Comparison of ENCODE assay signal across 1 cellular context in genomic region chr9:112332977-112333638, GRCh38.
TF ChIP-seq lines count a peak whose summit lies in the region.

Gene PTBP3, minus strand, starts transcription at chr9:112333619. Its CDS starts 35,754 bp downstream, at chr9:112297865.

TF ChIP-seq in HepG2, 621 proteins besides CTCF, POLR2A, EP300 and RAD21 (continued from another document and continues in another):
- no peak for TF ChIP-seq IKZF5 (CRISPR knock-in tag; IDR thresholded peaks at IDR 0.05)
- TF ChIP-seq TRIM22 (IDR thresholded peaks at IDR 0.05) = no peak
- TF ChIP-seq BRCA1 (CRISPR knock-in tag; IDR thresholded peaks at IDR 0.05) = peak; percentile 21
- peak; percentile 55; the same call in 1 of the 2 replicates for TF ChIP-seq ZNF556 (CRISPR knock-in tag; IDR thresholded peaks at IDR 0.05; ENCODE audit: borderline replicate concordance)
- TF ChIP-seq ZMYM3 (CRISPR knock-in tag; IDR thresholded peaks at IDR 0.05) = peak; percentile 14; the same call in 1 of the 2 replicates
- TF ChIP-seq ZNF142 (CRISPR knock-in tag; IDR thresholded peaks at IDR 0.05) = peak; percentile 70; the same call in 1 of the 2 replicates
- peak; percentile 91 for TF ChIP-seq AGO2 (optimal IDR thresholded peaks at IDR 0.05; ENCODE audit: low read depth, low read length)
- peak; percentile 55; the same call in 1 of the 2 replicates for TF ChIP-seq ZNF343 (CRISPR knock-in tag; IDR thresholded peaks at IDR 0.05)
- TF ChIP-seq ZNF225 (CRISPR knock-in tag; IDR thresholded peaks at IDR 0.05) = peak; percentile 80
- no peak for TF ChIP-seq ZNF354B (CRISPR knock-in tag; IDR thresholded peaks at IDR 0.05)
- TF ChIP-seq ZNF263 (CRISPR knock-in tag; IDR thresholded peaks at IDR 0.05) = 0 out of 2 replicates have a peak, but pooled peaks have one; percentile 14
- TF ChIP-seq NFKBIZ (CRISPR knock-in tag; IDR thresholded peaks at IDR 0.05) = no peak
- no peak for TF ChIP-seq NCOR1 (IDR thresholded peaks at IDR 0.05; ENCODE audit: borderline replicate concordance, low read length)
- peak; percentile 46; the same call in 1 of the 2 replicates for TF ChIP-seq NFKB2 (CRISPR knock-in tag; IDR thresholded peaks at IDR 0.05; ENCODE audit: borderline replicate concordance)
- peak; percentile 78 for TF ChIP-seq MYPOP (CRISPR knock-in tag; IDR thresholded peaks at IDR 0.05)
- 0 out of 2 replicates have a peak, but pooled peaks have one; percentile 49 for TF ChIP-seq THAP8 (CRISPR knock-in tag; IDR thresholded peaks at IDR 0.05; ENCODE audit: borderline replicate concordance)
- TF ChIP-seq ZNF574 (CRISPR knock-in tag; IDR thresholded peaks at IDR 0.05) = peak; percentile 43; the same call in 1 of the 2 replicates
- peak; percentile 87 for TF ChIP-seq ZBTB14 (CRISPR knock-in tag; IDR thresholded peaks at IDR 0.05)
- no peak for TF ChIP-seq TRIM24 (CRISPR knock-in tag; IDR thresholded peaks at IDR 0.05)
- TF ChIP-seq ZFP91 (CRISPR knock-in tag; IDR thresholded peaks at IDR 0.05; ENCODE audit: borderline replicate concordance) = peak; percentile 81
- no peak for TF ChIP-seq ZNF850 (CRISPR knock-in tag; conservative IDR thresholded peaks at IDR 0.05)
- no peak for TF ChIP-seq DR1 (CRISPR knock-in tag; IDR thresholded peaks at IDR 0.05)
- no peak for TF ChIP-seq SNRNP70 (IDR thresholded peaks at IDR 0.05; ENCODE audit: low read depth, low read length)
- TF ChIP-seq MED1 (CRISPR knock-in tag; IDR thresholded peaks at IDR 0.05) = peak; percentile 48; the same call in 1 of the 2 replicates
- TF ChIP-seq ZNF781 (CRISPR knock-in tag; IDR thresholded peaks at IDR 0.05; ENCODE audit: borderline replicate concordance, not compliant biosample characterization) = no peak
- TF ChIP-seq ZNF34 (CRISPR knock-in tag; IDR thresholded peaks at IDR 0.05; ENCODE audit: borderline replicate concordance) = no peak; the same call in 1 of the 2 replicates
- peak; percentile 33; the same call in 1 of the 2 replicates for TF ChIP-seq ZSCAN20 (CRISPR knock-in tag; IDR thresholded peaks at IDR 0.05; ENCODE audit: borderline replicate concordance)
- no peak for TF ChIP-seq NCOA1 (CRISPR knock-in tag; IDR thresholded peaks at IDR 0.05)
- TF ChIP-seq ZNF713 (CRISPR knock-in tag; IDR thresholded peaks at IDR 0.05) = no peak
- peak; percentile 64; the same call in 1 of the 2 replicates for TF ChIP-seq SKIL (CRISPR knock-in tag; IDR thresholded peaks at IDR 0.05; ENCODE audit: borderline replicate concordance)
- TF ChIP-seq DNMT1 (CRISPR knock-in tag; IDR thresholded peaks at IDR 0.05) = peak; percentile 38; the same call in 1 of the 2 replicates
- no peak for TF ChIP-seq ZNF792 (CRISPR knock-in tag; IDR thresholded peaks at IDR 0.05)
- peak; percentile 14; the same call in 1 of the 2 replicates for TF ChIP-seq ZNF691 (CRISPR knock-in tag; IDR thresholded peaks at IDR 0.05; ENCODE audit: borderline replicate concordance, low read depth)
- no peak for TF ChIP-seq PHB2 (IDR thresholded peaks at IDR 0.05; ENCODE audit: partially characterized antibody)
- no peak for TF ChIP-seq SMARCE1 (IDR thresholded peaks at IDR 0.05; ENCODE audit: borderline replicate concordance)
- TF ChIP-seq ZNF101 (CRISPR knock-in tag; IDR thresholded peaks at IDR 0.05; ENCODE audit: borderline replicate concordance, low read depth) = no peak
- TF ChIP-seq NFIC (IDR thresholded peaks at IDR 0.05; ENCODE audit: low read length) = no peak
- TF ChIP-seq JARID2 (CRISPR knock-in tag; IDR thresholded peaks at IDR 0.05; ENCODE audit: insufficient replicate concordance) = no peak
- TF ChIP-seq TBL1XR1 (IDR thresholded peaks at IDR 0.05; ENCODE audit: borderline replicate concordance, low read length, partially characterized antibody) = no peak
- peak; percentile 14; the same call in 1 of the 2 replicates for TF ChIP-seq ZNF430 (CRISPR knock-in tag; IDR thresholded peaks at IDR 0.05)
- TF ChIP-seq ZNF224 (CRISPR knock-in tag; IDR thresholded peaks at IDR 0.05) = 0 out of 2 replicates have a peak, but pooled peaks have one; percentile 30
- TF ChIP-seq FOXJ3 (CRISPR knock-in tag; IDR thresholded peaks at IDR 0.05; ENCODE audit: borderline replicate concordance) = no peak
- TF ChIP-seq ZNF883 (CRISPR knock-in tag; IDR thresholded peaks at IDR 0.05; ENCODE audit: not compliant biosample characterization) = no peak
- no peak for TF ChIP-seq SIX4 (CRISPR knock-in tag; IDR thresholded peaks at IDR 0.05)
